ENCODE assay signal across 10 cellular contexts in the genomic region with DNA sequence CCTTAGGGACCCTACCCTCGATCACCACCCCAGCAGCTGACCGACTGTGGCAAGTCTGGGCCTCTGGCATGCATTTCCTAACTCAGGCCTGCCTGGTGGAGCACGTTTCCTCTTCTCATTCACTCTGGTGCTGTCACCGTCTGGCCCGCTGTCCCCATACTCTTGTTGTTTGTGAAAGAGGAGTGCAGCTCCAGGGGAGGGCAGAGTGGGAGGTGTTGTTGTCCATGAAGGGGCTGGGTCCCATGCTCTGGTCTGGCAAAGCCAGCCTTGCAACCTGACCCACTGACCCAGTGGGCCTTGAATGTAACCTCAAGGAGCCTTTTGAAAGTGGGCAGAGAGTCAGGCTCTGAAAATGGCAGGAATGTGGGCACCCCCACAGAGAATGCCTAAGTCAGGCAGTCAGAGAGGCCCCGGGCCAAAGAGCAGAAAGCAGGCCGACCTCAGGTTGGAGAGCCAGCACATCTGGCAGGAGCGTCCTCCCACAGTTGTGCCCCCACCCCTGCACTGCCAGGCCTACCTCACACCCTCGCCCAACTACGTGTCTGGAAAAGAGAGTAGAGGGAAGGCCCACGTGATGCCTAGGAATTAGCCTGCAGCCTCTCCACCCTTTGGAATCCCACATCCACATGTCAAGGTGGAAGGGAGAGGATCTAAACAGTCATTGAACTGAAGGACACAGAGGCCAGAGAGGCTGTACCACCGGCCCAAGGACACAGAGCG. TPM values are rescaled to one million over a fixed set of nuclear protein-coding genes. Genes with fewer than 3 reads are reported as not detected.
DNase-seq lines count a peak whose midpoint lies in the region; ATAC-seq, FAIRE-seq and TF ChIP-seq lines count a peak whose summit lies in the region.
"Had no signal": no experiment of that assay in that cellular context is flagged by ENCODE, and none has a peak within 500 bp of the region (broad histone marks: within the 10 kb centered on the region; RNA-seq: fewer than 3 reads in every experiment).

No MANE protein-coding gene starts in this region.

- H3K27me3 Mint-ChIP-seq in endodermal cell (ENCODE audit: insufficient read depth), result no peaks in the 10 kb centered on the region

- TF ChIP-seq POLR2A in ovary (IDR thresholded peaks at IDR 0.05) (no peak), vagina (IDR thresholded peaks at IDR 0.05) (no peak)

- H3K9me3 Mint-ChIP-seq in endodermal cell, result no peaks in the 10 kb centered on the region

- no peak for TF ChIP-seq EP300 in ovary (IDR thresholded peaks at IDR 0.05)

- DNase-seq in GM04503 (ENCODE audit: low read depth) (peak; percentile 83), NOMO-1 treated with DMSO at 0.1 percent for 48 hours (lab: John Stamatoyannopoulos, UW; ENCODE audit: unreplicated experiment) (peak; percentile 36), endodermal cell (peak; percentile 86), ovary (no peak), vagina (ENCODE audit: extremely low spot score in 2 of 2) (no peak), DMS79 (lab: John Stamatoyannopoulos, UW) (no peak), small intestine (no peak)

- peaks cover 24% of the 10 kb centered on the region for H3K4me1 Mint-ChIP-seq in endodermal cell

- no peaks in the 10 kb centered on the region for H3K27me3 ChIP-seq in endodermal cell (ENCODE audit: control insufficient read depth, insufficient read depth, low read length, poor library complexity, severe bottlenecking)
- H3K27me3 ChIP-seq in ovary, result no peaks in the 10 kb centered on the region
- H3K27me3 ChIP-seq in vagina, result no peaks in the 10 kb centered on the region
- no peaks in the 10 kb centered on the region for H3K27me3 ChIP-seq in small intestine (ENCODE audit: control insufficient read depth in 2 of 2, insufficient read depth in 2 of 2, low read length in 2 of 2)

- no peaks in the 10 kb centered on the region for H3K9me3 ChIP-seq in endodermal cell (ENCODE audit: control insufficient read depth, low read length)
- H3K9me3 ChIP-seq in ovary, result no peaks in the 10 kb centered on the region
- no peaks in the 10 kb centered on the region for H3K9me3 ChIP-seq in vagina
- H3K9me3 ChIP-seq in small intestine (ENCODE audit: control insufficient read depth, low read depth), result no peaks in the 10 kb centered on the region
- H3K9me3 ChIP-seq: thoracic aorta had no signal

- H3K4me3 Mint-ChIP-seq in endodermal cell, result no peak overlapping the region

- intact Hi-C loops in ovary (cut with DNase I), result no loop called here
- intact Hi-C loops in vagina (cut with DNase I), result no loop called here

- no peak overlapping the region for H3K9ac ChIP-seq in endodermal cell (ENCODE audit: extremely low read depth, low read length, poor library complexity, severe bottlenecking)

- ATAC-seq in HG02798 (IDR thresholded peaks at IDR 0.05; ENCODE audit: poor library complexity, unreplicated experiment), result no peak

- H3K36me3 ChIP-seq in endodermal cell (ENCODE audit: control insufficient read depth, insufficient read depth, low read length) (no peaks in the 10 kb centered on the region), ovary (no peaks in the 10 kb centered on the region), vagina (no peaks in the 10 kb centered on the region), small intestine (ENCODE audit: control insufficient read depth in 2 of 2, insufficient read depth in 2 of 2, low read length in 2 of 2) (no peaks in the 10 kb centered on the region)
- H3K36me3 ChIP-seq: thoracic aorta had no signal

- FAIRE-seq in small intestine (lab: Jason Lieb, UNC), result no peak
- FAIRE-seq: islet of Langerhans had no signal

- H3K4me1 ChIP-seq in endodermal cell (ENCODE audit: control insufficient read depth, insufficient read depth, low read length), result peaks cover 19% of the 10 kb centered on the region
- peaks cover 22% of the 10 kb centered on the region for H3K4me1 ChIP-seq in ovary (ENCODE audit: insufficient read depth)
- peaks cover 6% of the 10 kb centered on the region for H3K4me1 ChIP-seq in vagina
- no peaks in the 10 kb centered on the region for H3K4me1 ChIP-seq in small intestine (ENCODE audit: control insufficient read depth in 2 of 2, insufficient read depth in 1 of 2, low read depth in 1 of 2, low read length in 1 of 2)

- peak overlapping the region; percentile 93 for H3K27ac Mint-ChIP-seq in endodermal cell

- H3K36me3 Mint-ChIP-seq in endodermal cell (ENCODE audit: low read depth), result peaks cover 3% of the 10 kb centered on the region

- H3K4me3 ChIP-seq in endodermal cell (ENCODE audit: low read length), result no peak overlapping the region
- no peak overlapping the region for H3K4me3 ChIP-seq in ovary
- no peak overlapping the region for H3K4me3 ChIP-seq in vagina
- no peak overlapping the region for H3K4me3 ChIP-seq in small intestine (ENCODE audit: low read depth in 1 of 2, low read length in 2 of 2)
- H3K4me3 ChIP-seq: thoracic aorta had no signal

- 63 to 74% methylated on average over 8 to 13 of the region's 13 CpGs for WGBS in endodermal cell (ENCODE audit: insufficient coverage in 1 of 2, insufficient read length in 1 of 2), 2 experiments
- WGBS in ovary, 3 donors, result 64 to 72% (median 70%) methylated on average over 13 of the region's 13 CpGs
- WGBS in small intestine, 3 donors, result 76 to 81% (median 80%) methylated on average over 13 of the region's 13 CpGs

- TF ChIP-seq CTCF in endodermal cell (conservative IDR thresholded peaks at IDR 0.05) (no peak), ovary (IDR thresholded peaks at IDR 0.05) (no peak), vagina (IDR thresholded peaks at IDR 0.05) (no peak)

- H3K27ac ChIP-seq in endodermal cell (ENCODE audit: low read depth, low read length) (peak overlapping the region; percentile 72), ovary (peak overlapping the region; percentile 28 to 30), vagina (no peak overlapping the region), small intestine (ENCODE audit: low read depth in 1 of 2, low read length in 1 of 2) (no peak overlapping the region)
- H3K27ac ChIP-seq: thoracic aorta had no signal

RNA-seq across cellular contexts. Expression of gene SEMA7A, which starts 10.9 kb away (rescaled TPM):
- total RNA-seq in endodermal cell, result 1 to 10 TPM; 8.1 to 8.2 TPM
- polyA plus RNA-seq in endodermal cell (2013, experiment 1 of 2), result 21.8 TPM
- 21.5 TPM for polyA plus RNA-seq in endodermal cell (2013, experiment 2 of 2)
- total RNA-seq in ovary, result 10 to 100 TPM in 3 of 7 donors, 1 to 10 TPM in 4; 3.2 to 10.1 (median 8.3) TPM
- polyA plus RNA-seq in ovary, result 10 to 100 TPM in 1 of 2 donors, 1 to 10 TPM in 1; 9.0 to 98.6 TPM
- 3.9 TPM for total RNA-seq in vagina
- 1 to 10 TPM in 1 of 3 donors, under 1 TPM in 2; 0.45 to 4.3 (median 0.81) TPM for polyA plus RNA-seq in small intestine

RNA-seq across cellular contexts. Expression of gene UBL7, which starts 38.1 kb away (rescaled TPM):
- 10 to 100 TPM; 38.5 to 52.6 TPM for total RNA-seq in endodermal cell
- 62.0 TPM for polyA plus RNA-seq in endodermal cell (2013, experiment 1 of 2)
- polyA plus RNA-seq in endodermal cell (2013, experiment 2 of 2), result 50.5 TPM
- 10 to 100 TPM; 26.4 to 43.4 (median 29.2) TPM for total RNA-seq in ovary
- polyA plus RNA-seq in ovary, result 10 to 100 TPM; 34.3 to 44.1 TPM
- 39.8 TPM for total RNA-seq in vagina
- polyA plus RNA-seq in small intestine, result 10 to 100 TPM; 33.3 to 51.7 (median 37.8) TPM

RNA-seq across cellular contexts. Expression of gene CYP11A1, which starts 55.4 kb away (rescaled TPM):
- total RNA-seq in endodermal cell (1 to 10 TPM; 4.8 to 5.3 TPM), ovary (10 to 100 TPM; 19.9 to 61.3 (median 32.3) TPM), vagina (8.8 TPM)
- 1.1 TPM for polyA plus RNA-seq in endodermal cell (2013, experiment 1 of 2)
- polyA plus RNA-seq in endodermal cell (2013, experiment 2 of 2), result 1.0 TPM
- polyA plus RNA-seq in ovary (1,000 to 10,000 TPM in 1 of 2 donors, 10 to 100 TPM in 1; 30.1 to 1,902 TPM), small intestine (1 to 10 TPM in 1 of 3 donors, under 1 TPM in 2; 0.54 to 2.7 (median 0.54) TPM)
- total RNA-seq: thoracic aorta had no signal

Comparison
In these comparisons a context has a peak if more than half of its experiments do, and no peak if none do; other contexts are left out.
1. DNase-seq: peak in GM04503 (single experiment), NOMO-1 treated with DMSO at 0.1 percent for 48 hours (single experiment) and endodermal cell (single experiment); none in ovary (0 of 5), vagina (0 of 2), DMS79 (single experiment) and small intestine (single experiment).
2. H3K27ac ChIP-seq: peak in endodermal cell (single experiment) and ovary (2 of 2); none in vagina (single experiment) and small intestine (0 of 2).